28 cellular contexts compared by ENCODE assay signal in genomic region chr9:114571391-114571790, GRCh38.
"Had no signal": no experiment of that assay in that cellular context is flagged by ENCODE, and none has a peak within 500 bp of the region (broad histone marks: within the 10 kb centered on the region; RNA-seq: fewer than 3 reads in every experiment).

No MANE protein-coding gene starts in this region.

- H3K4me1 ChIP-seq: lower lobe of right lung, neural progenitor cell, right atrium auricular region, transverse colon, upper lobe of left lung, vagina had no signal

- H3K27me3 Mint-ChIP-seq: naive B cell; progenitor cell of endocrine pancreas; stimulated activated naive B cell treated with anti-CD40 and anti-IgM and Interleukin-4, amounts not matched to agents 10 μg/mL and 1 μg/mL and 100 μg/mL, for 72 hours had no signal

- H3K4me1 Mint-ChIP-seq: natural killer cell, neural progenitor cell had no signal

- H3K4me3 ChIP-seq: left lung, lower lobe of right lung, neural progenitor cell, right atrium auricular region, skin epidermis, transverse colon, upper lobe of left lung, vagina had no signal

- H3K4me2 ChIP-seq: neural progenitor cell had no signal

- ATAC-seq: left cardiac atrium; left lung; lower lobe of right lung; sciatic nerve; stimulated activated naive B cell treated with anti-CD40 and anti-IgM and Interleukin-4, amounts not matched to agents 10 μg/mL and 1 μg/mL and 100 μg/mL, for 72 hours; stimulated activated naive CD8-positive, alpha-beta T cell treated with anti-CD3 and anti-CD28 coated beads, Interleukin-15, Interleukin-2, amounts not matched to agents 100 U/mL and 50 U/mL, for 24 hours had no signal

- H3K4me3 Mint-ChIP-seq: mesothelial cell of epicardium; natural killer cell; nephron progenitor cell; neural progenitor cell; stimulated activated naive B cell treated with anti-CD40 and anti-IgM and Interleukin-4, amounts not matched to agents 10 μg/mL and 1 μg/mL and 100 μg/mL, for 72 hours had no signal

- H3K27ac ChIP-seq: left lung, lower lobe of right lung, neural progenitor cell, neutrophil, right atrium auricular region, skin epidermis, transverse colon, upper lobe of left lung, vagina had no signal

- DNase-seq: hippocampal formation; kidney glomerular epithelial cell; left cardiac atrium; left lung; lower lobe of right lung; mammary epithelial cell; mesendoderm; naive B cell; natural killer cell; nephron progenitor cell; occipital lobe; stimulated activated CD4-positive, alpha-beta T cell treated with anti-CD3 and anti-CD28 coated beads, Interleukin-12 subunit alpha, Interleukin-12 subunit beta, amount 100 ng/mL, for 4 hours; stimulated activated CD4-positive, alpha-beta T cell treated with anti-CD3 and anti-CD28 coated beads, Interleukin-15, amount 100 ng/mL, for 24 hours; stimulated activated CD4-positive, alpha-beta T cell treated with anti-CD3 and anti-CD28 coated beads, Interleukin-2, amount 100 ng/mL, for 24 hours; stimulated activated CD4-positive, alpha-beta T cell treated with anti-CD3 and anti-CD28 coated beads, Interleukin-4, amount 100 ng/mL, for 1 hour; stimulated activated naive B cell treated with anti-CD40 and anti-IgM and Interleukin-4, amounts not matched to agents 10 μg/mL and 1 μg/mL and 100 μg/mL, for 72 hours; stimulated activated naive CD8-positive, alpha-beta T cell treated with anti-CD3 and anti-CD28 coated beads, Interleukin-15, Interleukin-2, amounts not matched to agents 100 U/mL and 50 U/mL, for 24 hours; substantia nigra; transverse colon; upper lobe of left lung had no signal

- H3K27me3 ChIP-seq: left lung, neural progenitor cell, neutrophil, right atrium auricular region, transverse colon, upper lobe of left lung, vagina had no signal

- H3K9me3 ChIP-seq: left lung, lower lobe of right lung, neutrophil, right atrium auricular region, transverse colon, upper lobe of left lung, vagina had no signal

- H3K9ac ChIP-seq: neural progenitor cell had no signal

- H2AFZ ChIP-seq: neural progenitor cell had no signal

- H3K27ac Mint-ChIP-seq: mesothelial cell of epicardium; natural killer cell; nephron progenitor cell; neural progenitor cell; progenitor cell of endocrine pancreas; stimulated activated naive B cell treated with anti-CD40 and anti-IgM and Interleukin-4, amounts not matched to agents 10 μg/mL and 1 μg/mL and 100 μg/mL, for 72 hours had no signal

- H3K36me3 ChIP-seq: left lung, lower lobe of right lung, neural progenitor cell, neutrophil, right atrium auricular region, transverse colon, upper lobe of left lung, vagina had no signal

- H3K9me3 Mint-ChIP-seq: mesothelial cell of epicardium; natural killer cell; neural progenitor cell; stimulated activated naive B cell treated with anti-CD40 and anti-IgM and Interleukin-4, amounts not matched to agents 10 μg/mL and 1 μg/mL and 100 μg/mL, for 72 hours had no signal
